Comparison of ENCODE assay signal across 8 cellular contexts in genomic region chr16:31868701-31869167, GRCh38. TPM values are rescaled to one million over a fixed set of nuclear protein-coding genes. Genes with fewer than 3 reads are reported as not detected.
A peak's percentile ranks its signal among the peaks of the same experiment; 100 is the strongest.
DNase-seq lines count a peak whose midpoint lies in the region; ATAC-seq and TF ChIP-seq lines count a peak whose summit lies in the region.

No MANE protein-coding gene starts in this region.

- H3K4me1 Mint-ChIP-seq in nephron, result no peaks in the 10 kb centered on the region

- no peak for TF ChIP-seq EP300 in esophagus muscularis mucosa (IDR thresholded peaks at IDR 0.05)

- intact Hi-C loops in PC-3 (cut with micrococcal nuclease), result loop anchor here (5.0 to 10.0 kb wide), 3 partner anchors 154 to 776 kb away; partner anchors contain the start of gene VKORC1
- intact Hi-C loops in esophagus muscularis mucosa (cut with DNase I), result loop anchor here (5.0 to 10.0 kb wide), 2 partner anchors 414 to 881 kb away; partner anchors contain the start of genes ARMC5 and HSD3B7

- H3K4me3 Mint-ChIP-seq in nephron, result peak overlapping the region in 1 of 3 experiments; percentile 40

- CTCF ChIA-PET in AG04450 (lab: Charles Lee), result interaction anchor here (0.5 to 2.3 kb wide), 40 partner anchors 9 to 916 kb away, joined by 3 to 39 read pairs (median 4); partner anchors contain the start of genes ARMC5, HSD3B7, PYCARD and PYDC1
- CTCF ChIA-PET in PC-3 (lab: Charles Lee), result interaction anchor here (0.5 to 0.9 kb wide), 4 partner anchors 9 to 926 kb away, joined by 3 to 4 read pairs (median 3); no protein-coding TSS in a partner anchor

- H3K4me1 ChIP-seq in PC-3 (ENCODE audit: insufficient read depth, low read length), result peaks cover 9% of the 10 kb centered on the region; the same call in 1 of the 2 replicates
- H3K4me1 ChIP-seq in esophagus muscularis mucosa, result peaks cover 12 to 20% (median 16%) of the 10 kb centered on the region in 4 donors

- H4K20me1 ChIP-seq in PC-3 (ENCODE audit: low read length), result no peaks in the 10 kb centered on the region

- H3K27me3 ChIP-seq in AG04450 (ENCODE audit: control insufficient read depth, insufficient read depth, low read length), result peaks cover 2% of the 10 kb centered on the region
- no peaks in the 10 kb centered on the region for H3K27me3 ChIP-seq in PC-3 (ENCODE audit: low read length)
- no peaks in the 10 kb centered on the region for H3K27me3 ChIP-seq in esophagus muscularis mucosa

- TF ChIP-seq CTCF in AG04450 (IDR thresholded peaks at IDR 0.05; ENCODE audit: low read depth, low read length), result peak; percentile 77
- TF ChIP-seq CTCF in PC-3 (conservative IDR thresholded peaks at IDR 0.05; ENCODE audit: low read depth, low read length), result peak; percentile 70
- peak; percentile 86 to 89 (median 89) for TF ChIP-seq CTCF in esophagus muscularis mucosa (IDR thresholded peaks at IDR 0.05)
- TF ChIP-seq CTCF in nephron (IDR thresholded peaks at IDR 0.05; ENCODE audit: unreplicated experiment in 3 of 3), result peak; percentile 76 to 86 (median 78)

- H3K36me3 ChIP-seq in PC-3 (ENCODE audit: low read depth, low read length), result no peaks in the 10 kb centered on the region
- no peaks in the 10 kb centered on the region for H3K36me3 ChIP-seq in esophagus muscularis mucosa

- H3K9me3 ChIP-seq in AG04450 (ENCODE audit: control insufficient read depth, insufficient read depth, low read length) (no peaks in the 10 kb centered on the region; the same call in 1 of the 2 replicates), PC-3 (ENCODE audit: low read length) (no peaks in the 10 kb centered on the region), esophagus muscularis mucosa (no peaks in the 10 kb centered on the region)

- H3K9me2 ChIP-seq in PC-3 (replicated peaks; ENCODE audit: low read length), result no peaks in the 10 kb centered on the region

- TF ChIP-seq POLR2A in esophagus muscularis mucosa (IDR thresholded peaks at IDR 0.05; ENCODE audit: low read depth), result no peak

- H3K79me2 ChIP-seq in PC-3 (ENCODE audit: low read length), result peaks cover 2% of the 10 kb centered on the region

- DNase-seq in AG04450 (ENCODE audit: low read depth, low spot score), result peak; percentile 26
- DNase-seq in HuH-7.5 (ENCODE audit: low spot score), result peak; percentile 38
- DNase-seq in PC-3, result peak; percentile 75
- peak; percentile 62 for DNase-seq in activated T-cell treated with anti-CD3 and anti-CD28 coated beads for 48 hours (ENCODE audit: low read depth)
- peak; percentile 96 for DNase-seq in esophagus muscularis mucosa (ENCODE audit: extremely low spot score)
- peak; percentile 78 for DNase-seq in stimulated activated naive CD4-positive, alpha-beta T cell treated with Interleukin-2 at 50 U/mL for 16 hours (lab: John Stamatoyannopoulos, UW)

- no peaks in the 10 kb centered on the region for H3K9me3 Mint-ChIP-seq in nephron

- H3K27ac ChIP-seq in AG04450 (ENCODE audit: low read depth, low read length), result no peak overlapping the region
- no peak overlapping the region for H3K27ac ChIP-seq in PC-3 (ENCODE audit: low read length)
- H3K27ac ChIP-seq in esophagus muscularis mucosa (replicated peaks in 1 of 4), result peak overlapping the region in 2 of 4 donors; percentile 5 to 48

- H3F3A ChIP-seq in PC-3 (ENCODE audit: low read length, unreplicated experiment), result no peaks in the 10 kb centered on the region

- H3K27me3 Mint-ChIP-seq in nephron (ENCODE audit: low read depth), result peaks cover 19% of the 10 kb centered on the region

- BruUV-seq in PC-3 (replicated peaks; lab: Mats Ljungman, UMichigan), result no TSS peak

- POLR2A ChIA-PET in AG04450 (lab: Yijun Ruan, JAX), result interaction anchor here (0.5 to 1.8 kb wide), 4 partner anchors 156 to 688 kb away, joined by 3 to 4 read pairs (median 4); partner anchors contain the start of gene PYCARD
- POLR2A ChIA-PET in PC-3 (lab: Charles Lee; ENCODE audit: unreplicated experiment), result no interaction called here

- H3K36me3 Mint-ChIP-seq in nephron (ENCODE audit: low read depth), result no peaks in the 10 kb centered on the region

- ATAC-seq in GM18508 (IDR thresholded peaks at IDR 0.05; ENCODE audit: insufficient read depth, unreplicated experiment) (peak; percentile 32), PC-3 (peak; percentile 80)

- H3K4me3 ChIP-seq in AG04450 (ENCODE audit: low read depth, low read length), result no peak overlapping the region
- H3K4me3 ChIP-seq in PC-3 (ENCODE audit: low read length), result no peak overlapping the region
- H3K4me3 ChIP-seq in esophagus muscularis mucosa, result peak overlapping the region in 1 of 4 donors; percentile 37

- H2AFZ ChIP-seq in PC-3 (ENCODE audit: low read length), result peak overlapping the region; percentile 64

- no peak overlapping the region for H3K27ac Mint-ChIP-seq in nephron

- 10% methylated on average over 8 of the region's 8 CpGs for WGBS in esophagus muscularis mucosa

- peak overlapping the region; percentile 68 for H3K4me2 ChIP-seq in PC-3 (ENCODE audit: low read length)

- H3K9ac ChIP-seq in PC-3 (ENCODE audit: low read length), result no peak overlapping the region

RNA-seq across cellular contexts. Expression of gene ZNF267, which starts 4.9 kb away (rescaled TPM):
- 5.1 and 6.8 TPM in 2 replicates for polyA plus RNA-seq in AG04450 (2011; rRNA removed)
- polyA minus RNA-seq in AG04450 (2011; rRNA and poly(A)+ RNA removed), result 6.4 and 9.2 TPM in 2 replicates
- 4.5 and 10.2 TPM in 2 replicates for total RNA-seq in PC-3 (2014; rRNA removed)
- 1 to 10 TPM; 6.1 to 9.1 (median 7.4) TPM for total RNA-seq in esophagus muscularis mucosa

Comparison
In these comparisons a context has a peak if more than half of its experiments do, and no peak if none do; other contexts are left out.
1. DNase-seq: peak in every context shown above with its lines; median percentile 96 in esophagus muscularis mucosa; 78 in stimulated activated naive CD4-positive, alpha-beta T cell treated with Interleukin-2 at 50 U/mL for 16 hours; 75 in PC-3; 62 in activated T-cell treated with anti-CD3 and anti-CD28 coated beads for 48 hours; 38 in HuH-7.5; 26 in AG04450.